In genomic region chr16:79393121-79393520, GRCh38 we compare ENCODE assay signal across 15 cellular contexts.
A peak's percentile ranks its signal among the peaks of the same experiment; 100 is the strongest.
DNase-seq lines count a peak whose midpoint lies in the region; ATAC-seq and TF ChIP-seq lines count a peak whose summit lies in the region.
"Had no signal": no experiment of that assay in that cellular context is flagged by ENCODE, and none has a peak within 500 bp of the region (broad histone marks: within the 10 kb centered on the region; RNA-seq: fewer than 3 reads in every experiment).

No MANE protein-coding gene starts in this region.

- ATAC-seq in CD4-positive, CD25-positive, alpha-beta regulatory T cell (ENCODE audit: low read depth in 2 of 2): no peak
- no peak for ATAC-seq in GM23338
- no peak for ATAC-seq in HG03095 (IDR thresholded peaks at IDR 0.05; ENCODE audit: unreplicated experiment)
- ATAC-seq: CD8-positive, alpha-beta T cell; GM12878 had no signal

- H3K36me3 Mint-ChIP-seq in CD4-positive, CD25-positive, alpha-beta regulatory T cell: no peaks in the 10 kb centered on the region
- no peaks in the 10 kb centered on the region for H3K36me3 Mint-ChIP-seq in GM23338 (ENCODE audit: low read depth)
- H3K36me3 Mint-ChIP-seq: CD8-positive, alpha-beta T cell had no signal

- H3K9me3 ChIP-seq in CD4-positive, CD25-positive, alpha-beta regulatory T cell (ENCODE audit: control insufficient read depth in 2 of 2, low read length in 2 of 2): no peaks in the 10 kb centered on the region
- H3K9me3 ChIP-seq: Caco-2 had no signal

- H2AFZ ChIP-seq in GM23338: 0 out of 2 replicates have a peak overlapping the region, but pooled peaks have one; percentile 28

- H3K4me3 Mint-ChIP-seq in CD4-positive, CD25-positive, alpha-beta regulatory T cell: no peak overlapping the region
- H3K4me3 Mint-ChIP-seq in GM23338: no peak overlapping the region
- H3K4me3 Mint-ChIP-seq: CD8-positive, alpha-beta T cell had no signal

- no peak for TF ChIP-seq CTCF in GM23338 (conservative IDR thresholded peaks at IDR 0.05; ENCODE audit: low read depth in 2 of 2)

- H3K27me3 ChIP-seq in CD4-positive, CD25-positive, alpha-beta regulatory T cell (ENCODE audit: control insufficient read depth, insufficient read depth, low read length): no peaks in the 10 kb centered on the region
- H3K27me3 ChIP-seq in GM23338 (ENCODE audit: insufficient read depth): no peaks in the 10 kb centered on the region

- peaks cover 0 to 2% (median 0%) of the 10 kb centered on the region in 7 donors for H3K9me3 Mint-ChIP-seq in CD4-positive, CD25-positive, alpha-beta regulatory T cell
- peaks cover 3% of the 10 kb centered on the region; the same call in 1 of the 3 replicates for H3K9me3 Mint-ChIP-seq in GM23338
- H3K9me3 Mint-ChIP-seq: CD8-positive, alpha-beta T cell had no signal

- H3K9me2 ChIP-seq in GM23338 (ENCODE audit: insufficient read depth): 0 out of 2 replicates have a peak, but pooled peaks cover 3% of the 10 kb centered on the region

- H3K4me1 Mint-ChIP-seq in CD4-positive, CD25-positive, alpha-beta regulatory T cell: peaks cover 0 to 9% (median 0%) of the 10 kb centered on the region in 4 donors
- peaks cover 6% of the 10 kb centered on the region for H3K4me1 Mint-ChIP-seq in GM23338

- H3K79me2 ChIP-seq in GM23338 (replicated peaks; ENCODE audit: insufficient read depth): no peaks in the 10 kb centered on the region

- H3K27ac ChIP-seq in CD4-positive, CD25-positive, alpha-beta regulatory T cell (ENCODE audit: insufficient read depth, low read length, poor library complexity, severe bottlenecking): no peak overlapping the region
- no peak overlapping the region for H3K27ac ChIP-seq in GM23338 (ENCODE audit: low read depth)

- no peaks in the 10 kb centered on the region for H3K4me1 ChIP-seq in CD4-positive, CD25-positive, alpha-beta regulatory T cell (ENCODE audit: control insufficient read depth, insufficient read depth, low read length, poor library complexity, severe bottlenecking)
- no peaks in the 10 kb centered on the region for H3K4me1 ChIP-seq in GM23338 (ENCODE audit: insufficient read depth)

- H3K27ac Mint-ChIP-seq in CD4-positive, CD25-positive, alpha-beta regulatory T cell: peak overlapping the region in 2 of 3 donors; percentile 32 to 84
- no peak overlapping the region for H3K27ac Mint-ChIP-seq in GM23338
- H3K27ac Mint-ChIP-seq: CD8-positive, alpha-beta T cell had no signal

- H3F3A ChIP-seq in GM23338 (replicated peaks; ENCODE audit: low read depth): no peaks in the 10 kb centered on the region

- no peak overlapping the region for H3K4me2 ChIP-seq in GM23338

- no peak overlapping the region for H3K4me3 ChIP-seq in CD4-positive, CD25-positive, alpha-beta regulatory T cell (ENCODE audit: low read depth, low read length)
- H3K4me3 ChIP-seq in GM23338: no peak overlapping the region
- H3K4me3 ChIP-seq: GM12878 had no signal

- no peak for DNase-seq in CD4-positive, CD25-positive, alpha-beta regulatory T cell
- DNase-seq in GM23338 (ENCODE audit: low spot score) (no peak), dermis microvascular lymphatic vessel endothelial cell (ENCODE audit: low read depth in 2 of 2) (peak; percentile 5 to 29), retina (peak; percentile 10), NCI-H524 (lab: John Stamatoyannopoulos, UW) (no peak)
- DNase-seq: C1 segment of cervical spinal cord; Caco-2; CD8-positive, alpha-beta T cell; DMS153; EL; GDM1; H7; HCEC 1CT had no signal

- H3K27me3 Mint-ChIP-seq in CD4-positive, CD25-positive, alpha-beta regulatory T cell: no peaks in the 10 kb centered on the region
- H3K27me3 Mint-ChIP-seq in GM23338 (ENCODE audit: insufficient read depth, low read depth, poor library complexity): peaks cover 8% of the 10 kb centered on the region

- H4K20me1 ChIP-seq in GM23338 (replicated peaks; ENCODE audit: insufficient read depth): no peaks in the 10 kb centered on the region

- no peaks in the 10 kb centered on the region for H3K36me3 ChIP-seq in CD4-positive, CD25-positive, alpha-beta regulatory T cell (ENCODE audit: control insufficient read depth, insufficient read depth, low read length)
- no peaks in the 10 kb centered on the region for H3K36me3 ChIP-seq in GM23338 (ENCODE audit: insufficient read depth)

TF ChIP-seq in GM23338, 12 proteins besides CTCF, POLR2A, EP300 and RAD21 (continues in another document):
- TF ChIP-seq ZNF114 (CRISPR knock-in tag; IDR thresholded peaks at IDR 0.05) (no peak), ZNF462 (CRISPR knock-in tag; IDR thresholded peaks at IDR 0.05) (no peak), ETS1 (IDR thresholded peaks at IDR 0.05) (no peak), CREB1 (CRISPR knock-in tag; IDR thresholded peaks at IDR 0.05; ENCODE audit: low read depth) (no peak)

Comparison
In these comparisons a context has a peak if more than half of its experiments do, and no peak if none do; other contexts are left out.
1. DNase-seq: peak in dermis microvascular lymphatic vessel endothelial cell (2 of 2) and retina (single experiment); none in CD4-positive, CD25-positive, alpha-beta regulatory T cell (0 of 3), GM23338 (single experiment) and NCI-H524 (0 of 2).